ENCODE assay signal across 2 cellular contexts in the genomic region with DNA sequence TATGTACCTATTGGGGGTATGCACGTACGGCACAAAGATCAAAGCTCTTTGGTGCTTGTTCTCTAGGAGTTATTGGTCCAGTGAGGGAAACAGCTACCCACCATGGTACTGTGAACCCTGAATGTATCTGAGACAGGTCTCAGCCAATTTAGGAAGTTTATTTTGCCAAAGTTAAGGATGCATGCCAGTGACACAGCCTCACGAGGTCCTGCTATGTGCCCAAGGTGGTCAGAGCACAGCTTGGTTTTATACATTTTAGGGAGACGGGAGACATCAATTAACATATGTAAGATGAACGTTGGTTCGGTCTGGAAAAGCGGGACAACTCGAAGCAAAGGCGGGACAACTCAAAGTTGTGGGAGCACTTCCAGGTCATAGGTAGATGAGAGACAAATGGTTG.
TF ChIP-seq lines count a peak whose summit lies in the region.

No MANE protein-coding gene starts in this region.

TF ChIP-seq in SK-N-SH treated with all-trans-retinoic acid at 6 μM for 48 hours, 23 proteins besides CTCF, POLR2A, EP300 and RAD21 (continued from another document):
- TF ChIP-seq OSR1 (CRISPR knock-in tag; IDR thresholded peaks at IDR 0.05) = no peak
- TF ChIP-seq, protein P1, sequence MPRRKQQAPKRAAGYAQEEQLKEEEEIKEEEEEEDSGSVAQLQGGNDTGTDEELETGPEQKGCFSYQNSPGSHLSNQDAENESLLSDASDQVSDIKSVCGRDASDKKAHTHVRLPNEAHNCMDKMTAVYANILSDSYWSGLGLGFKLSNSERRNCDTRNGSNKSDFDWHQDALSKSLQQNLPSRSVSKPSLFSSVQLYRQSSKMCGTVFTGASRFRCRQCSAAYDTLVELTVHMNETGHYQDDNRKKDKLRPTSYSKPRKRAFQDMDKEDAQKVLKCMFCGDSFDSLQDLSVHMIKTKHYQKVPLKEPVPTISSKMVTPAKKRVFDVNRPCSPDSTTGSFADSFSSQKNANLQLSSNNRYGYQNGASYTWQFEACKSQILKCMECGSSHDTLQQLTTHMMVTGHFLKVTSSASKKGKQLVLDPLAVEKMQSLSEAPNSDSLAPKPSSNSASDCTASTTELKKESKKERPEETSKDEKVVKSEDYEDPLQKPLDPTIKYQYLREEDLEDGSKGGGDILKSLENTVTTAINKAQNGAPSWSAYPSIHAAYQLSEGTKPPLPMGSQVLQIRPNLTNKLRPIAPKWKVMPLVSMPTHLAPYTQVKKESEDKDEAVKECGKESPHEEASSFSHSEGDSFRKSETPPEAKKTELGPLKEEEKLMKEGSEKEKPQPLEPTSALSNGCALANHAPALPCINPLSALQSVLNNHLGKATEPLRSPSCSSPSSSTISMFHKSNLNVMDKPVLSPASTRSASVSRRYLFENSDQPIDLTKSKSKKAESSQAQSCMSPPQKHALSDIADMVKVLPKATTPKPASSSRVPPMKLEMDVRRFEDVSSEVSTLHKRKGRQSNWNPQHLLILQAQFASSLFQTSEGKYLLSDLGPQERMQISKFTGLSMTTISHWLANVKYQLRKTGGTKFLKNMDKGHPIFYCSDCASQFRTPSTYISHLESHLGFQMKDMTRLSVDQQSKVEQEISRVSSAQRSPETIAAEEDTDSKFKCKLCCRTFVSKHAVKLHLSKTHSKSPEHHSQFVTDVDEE (CRISPR knock-in tag; IDR thresholded peaks at IDR 0.05) = no peak

TF ChIP-seq in SK-N-SH, 30 proteins besides CTCF, POLR2A, EP300 and RAD21 (continued from another document):
- TF ChIP-seq, protein P2, sequence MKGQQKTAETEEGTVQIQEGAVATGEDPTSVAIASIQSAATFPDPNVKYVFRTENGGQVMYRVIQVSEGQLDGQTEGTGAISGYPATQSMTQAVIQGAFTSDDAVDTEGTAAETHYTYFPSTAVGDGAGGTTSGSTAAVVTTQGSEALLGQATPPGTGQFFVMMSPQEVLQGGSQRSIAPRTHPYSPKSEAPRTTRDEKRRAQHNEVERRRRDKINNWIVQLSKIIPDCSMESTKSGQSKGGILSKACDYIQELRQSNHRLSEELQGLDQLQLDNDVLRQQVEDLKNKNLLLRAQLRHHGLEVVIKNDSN (IDR thresholded peaks at IDR 0.05; ENCODE audit: borderline replicate concordance, low read depth) = no peak
- TF ChIP-seq RXRA (IDR thresholded peaks at IDR 0.05; ENCODE audit: borderline replicate concordance, low read depth) = no peak
